In genomic region chr3:138082085-138082991, GRCh38 we compare ENCODE assay signal across 10 cellular contexts. TPM values are rescaled to one million over a fixed set of nuclear protein-coding genes. Genes with fewer than 3 reads are reported as not detected.
A peak's percentile ranks its signal among the peaks of the same experiment; 100 is the strongest.
DNase-seq lines count a peak whose midpoint lies in the region; ATAC-seq lines count a peak whose summit lies in the region.
"Had no signal": no experiment of that assay in that cellular context is flagged by ENCODE, and none has a peak within 500 bp of the region (broad histone marks: within the 10 kb centered on the region; RNA-seq: fewer than 3 reads in every experiment).

No MANE protein-coding gene starts in this region.

- intact Hi-C loops in naive thymus-derived CD4-positive, alpha-beta T cell (cut with micrococcal nuclease) = loop anchor here in 1 of 2 donors (5.0 kb wide), 1 partner anchor 35 kb away; the partner anchor contains the start of gene DZIP1L

- H3K4me3 Mint-ChIP-seq in activated naive CD4-positive, alpha-beta T cell treated with anti-CD3 and anti-CD28 coated beads, Interleukin-2, amount 50 U/mL, for 24 hours = peak overlapping the region; percentile 53
- peak overlapping the region in 8 of 10 donors; percentile 1 to 69 (median 40) for H3K4me3 Mint-ChIP-seq in naive thymus-derived CD4-positive, alpha-beta T cell

- H3K27ac Mint-ChIP-seq in activated naive CD4-positive, alpha-beta T cell treated with anti-CD3 and anti-CD28 coated beads, Interleukin-2, amount 50 U/mL, for 24 hours = peak overlapping the region; percentile 43
- peak overlapping the region in 3 of 9 donors; percentile 60 to 77 (median 62) for H3K27ac Mint-ChIP-seq in naive thymus-derived CD4-positive, alpha-beta T cell

- no peak overlapping the region for H3K27ac ChIP-seq in naive thymus-derived CD4-positive, alpha-beta T cell (ENCODE audit: low read depth, low read length)

- POLR2A ChIA-PET in naive thymus-derived CD4-positive, alpha-beta T cell (lab: Charles Lee) = no interaction called here

- peaks cover 0 to 4% of the 10 kb centered on the region in 2 donors for H3K4me1 ChIP-seq in naive thymus-derived CD4-positive, alpha-beta T cell (ENCODE audit: control insufficient read depth in 2 of 2, insufficient read depth in 2 of 2, low read length in 2 of 2)

- no peak for DNase-seq in activated naive CD4-positive, alpha-beta T cell treated with Interleukin-2 at 50 U/mL for 16 hours
- DNase-seq in NCI-H2107 (lab: John Stamatoyannopoulos, UW) (peak; percentile 75), brain pericyte (ENCODE audit: low read depth, low spot score) (peak; percentile 91), putamen (ENCODE audit: low spot score) (no peak)
- DNase-seq in naive thymus-derived CD4-positive, alpha-beta T cell = peak in 1 of 9 donors; percentile 3

- no peaks in the 10 kb centered on the region for H3K36me3 Mint-ChIP-seq in activated naive CD4-positive, alpha-beta T cell treated with anti-CD3 and anti-CD28 coated beads, Interleukin-2, amount 50 U/mL, for 24 hours
- no peaks in the 10 kb centered on the region for H3K36me3 Mint-ChIP-seq in naive thymus-derived CD4-positive, alpha-beta T cell

- H3K27me3 ChIP-seq in naive thymus-derived CD4-positive, alpha-beta T cell (ENCODE audit: control insufficient read depth in 2 of 2, insufficient read depth in 2 of 2, low read length in 2 of 2) = no peaks in the 10 kb centered on the region

- H3K4me1 Mint-ChIP-seq in activated naive CD4-positive, alpha-beta T cell treated with anti-CD3 and anti-CD28 coated beads, Interleukin-2, amount 50 U/mL, for 24 hours = peaks cover 24% of the 10 kb centered on the region
- H3K4me1 Mint-ChIP-seq in naive thymus-derived CD4-positive, alpha-beta T cell = peaks cover 0 to 30% (median 18%) of the 10 kb centered on the region in 7 donors

- H3K27me3 Mint-ChIP-seq in activated naive CD4-positive, alpha-beta T cell treated with anti-CD3 and anti-CD28 coated beads, Interleukin-2, amount 50 U/mL, for 24 hours = no peaks in the 10 kb centered on the region
- H3K27me3 Mint-ChIP-seq in naive thymus-derived CD4-positive, alpha-beta T cell = peaks cover 0 to 13% (median 5%) of the 10 kb centered on the region in 5 donors

- CTCF ChIA-PET in naive thymus-derived CD4-positive, alpha-beta T cell (lab: Charles Lee) = interaction anchor here (1.4 kb wide), 1 partner anchor 13 kb away, joined by 3 read pairs; no protein-coding TSS in a partner anchor

- no peaks in the 10 kb centered on the region for H3K9me3 ChIP-seq in naive thymus-derived CD4-positive, alpha-beta T cell (ENCODE audit: control insufficient read depth in 2 of 3, low read length in 3 of 3)

- no peaks in the 10 kb centered on the region for H3K36me3 ChIP-seq in naive thymus-derived CD4-positive, alpha-beta T cell (ENCODE audit: control insufficient read depth in 2 of 3, insufficient read depth in 3 of 3, low read length in 3 of 3)

- no peaks in the 10 kb centered on the region for H3K9me3 Mint-ChIP-seq in activated naive CD4-positive, alpha-beta T cell treated with anti-CD3 and anti-CD28 coated beads, Interleukin-2, amount 50 U/mL, for 24 hours
- peaks cover 0 to 3% (median 0%) of the 10 kb centered on the region in 11 donors for H3K9me3 Mint-ChIP-seq in naive thymus-derived CD4-positive, alpha-beta T cell

- no peak for ATAC-seq in naive thymus-derived CD4-positive, alpha-beta T cell
- ATAC-seq in GM19463 (IDR thresholded peaks at IDR 0.05; ENCODE audit: unreplicated experiment) (no peak), GM19455 (IDR thresholded peaks at IDR 0.05; ENCODE audit: unreplicated experiment) (no peak)

- no peak overlapping the region for H3K4me3 ChIP-seq in naive thymus-derived CD4-positive, alpha-beta T cell (ENCODE audit: low read length)

RNA-seq across cellular contexts. Expression of gene DZIP1L, which starts 33.1 kb away (rescaled TPM):
- total RNA-seq in naive thymus-derived CD4-positive, alpha-beta T cell = under 1 TPM in 1 of 5 experiments, not detected in 4; 0.15 TPM
- not detected for polyA plus RNA-seq in naive thymus-derived CD4-positive, alpha-beta T cell

RNA-seq across cellular contexts. Expression of gene A4GNT, which starts 49.9 kb away (rescaled TPM):
- total RNA-seq in naive thymus-derived CD4-positive, alpha-beta T cell = not detected
- not detected for polyA plus RNA-seq in naive thymus-derived CD4-positive, alpha-beta T cell
- total RNA-seq: dermis microvascular lymphatic vessel endothelial cell, temporal lobe had no signal

Comparison
In these comparisons a context has a peak if more than half of its experiments do, and no peak if none do; other contexts are left out.
1. DNase-seq: peak in NCI-H2107 (single experiment) and brain pericyte (single experiment); none in activated naive CD4-positive, alpha-beta T cell treated with Interleukin-2 at 50 U/mL for 16 hours (single experiment) and putamen (single experiment).